1 cellular context compared by ENCODE assay signal in the genomic region with DNA sequence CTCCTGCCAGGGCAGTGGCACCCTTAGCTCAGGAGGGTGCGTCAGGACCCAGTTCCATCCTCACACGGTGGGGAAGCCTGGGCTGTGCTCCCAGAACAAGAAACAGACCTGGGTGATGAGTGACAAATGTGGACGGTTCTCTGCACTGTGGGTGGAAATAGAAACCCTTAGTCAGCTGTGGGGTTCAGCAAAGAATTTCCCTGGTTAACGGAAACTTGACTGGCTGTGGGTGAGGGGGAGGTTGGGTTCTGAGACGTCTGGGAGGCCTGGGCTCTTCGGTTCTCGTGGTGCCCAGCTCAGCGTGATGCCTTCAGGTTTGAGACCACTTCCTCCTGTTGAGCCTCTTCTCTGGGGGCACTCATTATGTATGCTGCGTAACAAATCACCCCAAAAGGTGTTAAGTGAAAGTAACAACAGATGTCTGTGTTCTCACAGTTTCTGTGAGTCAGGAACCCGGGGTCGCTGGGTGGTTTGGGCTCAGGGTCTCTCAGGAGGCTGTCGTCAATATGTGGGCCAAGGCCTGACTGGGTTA.
TF ChIP-seq lines count a peak whose summit lies in the region.

No MANE protein-coding gene starts in this region.

TF ChIP-seq in GM23338, 12 proteins besides CTCF, POLR2A, EP300 and RAD21 (continued from another document):
- TF ChIP-seq CREB1 (CRISPR knock-in tag; IDR thresholded peaks at IDR 0.05; ENCODE audit: low read depth) (no peak), POLR2AphosphoS5 (IDR thresholded peaks at IDR 0.05; ENCODE audit: low read depth) (no peak), ZNF114 (CRISPR knock-in tag; IDR thresholded peaks at IDR 0.05) (no peak), EZH2 (IDR thresholded peaks at IDR 0.05; ENCODE audit: low read depth, unreplicated experiment) (no peak), ZNF331 (CRISPR knock-in tag; IDR thresholded peaks at IDR 0.05; ENCODE audit: low read depth) (no peak), REST (IDR thresholded peaks at IDR 0.05; ENCODE audit: unreplicated experiment) (no peak)
